12 cellular contexts compared by ENCODE assay signal in the genomic region with DNA sequence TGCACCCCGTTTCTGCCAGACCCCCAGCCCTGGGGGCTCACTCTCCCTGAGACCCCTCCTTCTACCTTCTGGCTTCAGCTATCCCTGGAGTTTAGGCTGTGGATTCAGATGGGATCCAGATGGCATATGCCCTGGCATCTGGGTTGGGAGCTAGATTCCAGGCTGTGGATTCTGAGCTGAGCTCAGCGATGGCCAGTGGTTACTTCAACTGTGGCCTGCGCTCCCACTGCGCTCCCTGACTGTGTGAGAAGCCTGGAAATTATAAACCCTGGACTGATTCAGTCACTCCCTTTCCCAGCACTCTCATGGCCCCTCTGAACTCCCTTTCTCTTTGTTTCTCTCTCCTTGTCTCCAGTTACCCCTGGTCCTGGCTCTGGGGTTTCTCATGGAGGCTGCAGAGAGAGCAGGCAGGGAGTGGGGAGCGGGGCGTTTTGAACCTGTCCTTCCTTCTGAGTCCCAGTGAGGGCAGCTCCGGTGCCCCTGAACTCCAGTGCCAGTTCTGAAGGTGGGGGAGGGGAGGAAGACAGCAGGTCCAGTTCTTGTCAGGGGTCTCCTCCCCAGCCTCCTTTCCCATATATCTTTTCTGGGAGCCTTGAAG. TPM values are rescaled to one million over a fixed set of nuclear protein-coding genes. Genes with fewer than 3 reads are reported as not detected.
DNase-seq lines count a peak whose midpoint lies in the region; ATAC-seq, FAIRE-seq and TF ChIP-seq lines count a peak whose summit lies in the region.
"Had no signal": no experiment of that assay in that cellular context is flagged by ENCODE, and none has a peak within 500 bp of the region (broad histone marks: within the 10 kb centered on the region; RNA-seq: fewer than 3 reads in every experiment).

No MANE protein-coding gene starts in this region.

- H3K4me1 ChIP-seq in BLaER1 treated with 17β-estradiol and CSF1 and Interleukin-3, amounts not matched to agents 10 nM and 100 nM, result peaks cover 46 to 95% (median 79%) of the 10 kb centered on the region in 10 experiments
- H3K4me1 ChIP-seq in adipocyte (ENCODE audit: control insufficient read depth, insufficient read depth, low read length), result peaks cover 83% of the 10 kb centered on the region
- peaks cover 0 to 90% (median 84%) of the 10 kb centered on the region in 4 donors for H3K4me1 ChIP-seq in sigmoid colon

- peak overlapping the region; percentile 54 to 99 (median 71) for H3K4me2 ChIP-seq in BLaER1 treated with 17β-estradiol and CSF1 and Interleukin-3, amounts not matched to agents 10 nM and 100 nM

- TF ChIP-seq CTCF in glutamatergic neuron (IDR thresholded peaks at IDR 0.05; ENCODE audit: partially characterized antibody, unreplicated experiment), result no peak
- TF ChIP-seq CTCF in sigmoid colon (IDR thresholded peaks at IDR 0.05), result no peak
- no peak for TF ChIP-seq CTCF in D721Med (IDR thresholded peaks at IDR 0.05; ENCODE audit: insufficient read depth, missing control alignments)

- TF ChIP-seq POLR2A in sigmoid colon (IDR thresholded peaks at IDR 0.05), result peak in 1 of 2 donors; percentile 24

- peak overlapping the region in 7 of 11 experiments; percentile 16 to 53 (median 40); a peak in 8 of 22 replicates for H3K27ac ChIP-seq in BLaER1 treated with 17β-estradiol and CSF1 and Interleukin-3, amounts not matched to agents 10 nM and 100 nM
- peak overlapping the region; percentile 94 to 100 (median 98) for H3K27ac ChIP-seq in sigmoid colon

- FAIRE-seq in D721Med (lab: Jason Lieb, UNC), result no peak
- FAIRE-seq: bronchial epithelial cell had no signal

- peaks cover 0 to 42% (median 10%) of the 10 kb centered on the region in 11 experiments; a peak in 9 of 22 replicates for H4K20me1 ChIP-seq in BLaER1 treated with 17β-estradiol and CSF1 and Interleukin-3, amounts not matched to agents 10 nM and 100 nM

- no peaks in the 10 kb centered on the region for H3K9me3 ChIP-seq in BLaER1 treated with 17β-estradiol and CSF1 and Interleukin-3, amounts not matched to agents 10 nM and 100 nM (replicated peaks in 1 of 11)
- H3K9me3 ChIP-seq in adipocyte (ENCODE audit: control insufficient read depth, low read length), result no peaks in the 10 kb centered on the region
- H3K9me3 ChIP-seq in sigmoid colon, result no peaks in the 10 kb centered on the region

- H3K36me3 ChIP-seq in BLaER1 treated with 17β-estradiol and CSF1 and Interleukin-3, amounts not matched to agents 10 nM and 100 nM, result no peaks in the 10 kb centered on the region
- H3K36me3 ChIP-seq in adipocyte (ENCODE audit: control insufficient read depth, insufficient read depth, low read length, severe bottlenecking) (peaks cover 5% of the 10 kb centered on the region), sigmoid colon (no peaks in the 10 kb centered on the region)

- intact Hi-C loops in sigmoid colon (cut with DNase I), result no loop called here

- H3K36me3 Mint-ChIP-seq in glutamatergic neuron (ENCODE audit: unreplicated experiment), result peaks cover 6% of the 10 kb centered on the region
- H3K36me3 Mint-ChIP-seq: memory B cell had no signal

- H3K4me3 ChIP-seq in BLaER1 treated with 17β-estradiol and CSF1 and Interleukin-3, amounts not matched to agents 10 nM and 100 nM, result 0 out of 20 replicates have a peak overlapping the region, but pooled peaks of 1 of the 10 experiments have one; percentile 3
- H3K4me3 ChIP-seq in adipocyte (ENCODE audit: low read length), result peak overlapping the region; percentile 94
- H3K4me3 ChIP-seq in sigmoid colon, result peak overlapping the region; percentile 7 to 85 (median 65)

- H3K4me1 Mint-ChIP-seq in glutamatergic neuron (ENCODE audit: low read depth, unreplicated experiment), result peaks cover 22% of the 10 kb centered on the region

- WGBS in sigmoid colon, 2 donors, result 66 to 78% methylated on average over 7 of the region's 7 CpGs

- H3K27me3 Mint-ChIP-seq in glutamatergic neuron (ENCODE audit: unreplicated experiment), result peaks cover 14% of the 10 kb centered on the region
- H3K27me3 Mint-ChIP-seq: memory B cell had no signal

- peak overlapping the region in 7 of 11 experiments; percentile 3 to 52 (median 41); a peak in 11 of 22 replicates for H3K9ac ChIP-seq in BLaER1 treated with 17β-estradiol and CSF1 and Interleukin-3, amounts not matched to agents 10 nM and 100 nM
- peak overlapping the region; percentile 99 for H3K9ac ChIP-seq in adipocyte (ENCODE audit: low read length)

- H3K4me3 Mint-ChIP-seq in glutamatergic neuron (ENCODE audit: unreplicated experiment), result peak overlapping the region; percentile 59
- H3K4me3 Mint-ChIP-seq: memory B cell had no signal

- no peak for TF ChIP-seq EP300 in sigmoid colon (IDR thresholded peaks at IDR 0.05)

- H3K9me3 Mint-ChIP-seq in glutamatergic neuron (ENCODE audit: unreplicated experiment), result peaks cover 8% of the 10 kb centered on the region
- H3K9me3 Mint-ChIP-seq: memory B cell had no signal

- no peak for ATAC-seq in HG02571 (IDR thresholded peaks at IDR 0.05; ENCODE audit: unreplicated experiment)

- H3K27me3 ChIP-seq in BLaER1 treated with 17β-estradiol and CSF1 and Interleukin-3, amounts not matched to agents 10 nM and 100 nM, result peaks cover 21 to 32% (median 30%) of the 10 kb centered on the region in 11 experiments
- H3K27me3 ChIP-seq in adipocyte (replicated peaks; ENCODE audit: control insufficient read depth, insufficient read depth, low read length) (no peaks in the 10 kb centered on the region), sigmoid colon (no peaks in the 10 kb centered on the region)

- H3K27ac Mint-ChIP-seq in glutamatergic neuron (ENCODE audit: unreplicated experiment), result peak overlapping the region; percentile 80
- H3K27ac Mint-ChIP-seq: memory B cell had no signal

- peak; percentile 58 for DNase-seq in adipocyte (ENCODE audit: low read depth)
- DNase-seq in glutamatergic neuron, result no peak
- DNase-seq in sigmoid colon, result peak; percentile 74
- DNase-seq in T-helper 2 cell, result no peak
- DNase-seq in activated CD4-positive, alpha-beta T cell treated with anti-CD3 and anti-CD28 coated beads for 1 hour, result no peak
- no peak for DNase-seq in D721Med (ENCODE audit: insufficient read length, low spot score)
- DNase-seq: activated CD4-positive, CD25-positive, alpha-beta regulatory T cell treated with anti-CD3 and anti-CD28 coated beads, Interleukin-2, amount 50 U/mL, for 72 hours; NCI-H526 treated with DMSO at 0.1 percent for 48 hours had no signal

RNA-seq across cellular contexts. Expression of a gene that starts 4.8 kb away (rescaled TPM):
- total RNA-seq in glutamatergic neuron (ENCODE audit: unreplicated experiment) (43.3 TPM), sigmoid colon (100 to 1,000 TPM in 1 of 4 donors, 10 to 100 TPM in 3; 38.2 to 104 (median 66.9) TPM)
- 10 to 100 TPM in 1 of 3 donors, 1 to 10 TPM in 2; 1.8 to 15.9 (median 2.4) TPM for polyA plus RNA-seq in sigmoid colon

RNA-seq across cellular contexts. Expression of a gene that starts 40.8 kb away (rescaled TPM):
- total RNA-seq in glutamatergic neuron (ENCODE audit: unreplicated experiment) (not detected), sigmoid colon (1 to 10 TPM in 3 of 4 donors, not detected in 1; 1.2 to 2.6 (median 2.5) TPM)
- polyA plus RNA-seq in sigmoid colon, result 1 to 10 TPM; 2.4 to 5.5 (median 2.5) TPM
- total RNA-seq: bronchial epithelial cell had no signal

Comparison
In these comparisons a context has a peak if more than half of its experiments do, and no peak if none do; other contexts are left out.
1. DNase-seq: peak in adipocyte (single experiment) and sigmoid colon (single experiment); none in glutamatergic neuron (single experiment), T-helper 2 cell (0 of 5), activated CD4-positive, alpha-beta T cell treated with anti-CD3 and anti-CD28 coated beads for 1 hour (single experiment) and D721Med (single experiment).